In genomic region chr19:7199613-7200533, GRCh38 we compare ENCODE assay signal across 15 cellular contexts.
DNase-seq lines count a peak whose midpoint lies in the region; ATAC-seq, FAIRE-seq and TF ChIP-seq lines count a peak whose summit lies in the region.
"Had no signal": no experiment of that assay in that cellular context is flagged by ENCODE, and none has a peak within 500 bp of the region (broad histone marks: within the 10 kb centered on the region; RNA-seq: fewer than 3 reads in every experiment).

No MANE protein-coding gene starts in this region.

- POLR2A ChIA-PET in A549 (lab: Yijun Ruan, JAX): interaction anchor here (0.6 kb wide), 2 partner anchors 66 to 122 kb away, joined by 4 to 10 read pairs; no protein-coding TSS in a partner anchor

- CTCF ChIA-PET in A549 (lab: Yijun Ruan, JAX): interaction anchor here (0.6 kb wide), 1 partner anchor 568 kb away, joined by 3 read pairs; no protein-coding TSS in a partner anchor

- H3K9me2 ChIP-seq in GM23338 (ENCODE audit: insufficient read depth) (no peaks in the 10 kb centered on the region), SU-DHL-6 (replicated peaks; ENCODE audit: insufficient read depth, low read length) (no peaks in the 10 kb centered on the region)

- intact Hi-C loops in lower leg skin (cut with DNase I; ENCODE audit: low total_unique reads): loop anchor here (10.0 kb wide), 1 partner anchor 95 kb away; the partner anchor contains the start of gene INSR

- H3K79me2 ChIP-seq in GM23338 (replicated peaks; ENCODE audit: insufficient read depth) (0 out of 2 replicates have a peak, but pooled peaks cover 7% of the 10 kb centered on the region), SU-DHL-6 (ENCODE audit: insufficient read depth, low read length) (peaks cover 54% of the 10 kb centered on the region)

- no peaks in the 10 kb centered on the region for H3K27me3 ChIP-seq in GM23338 (ENCODE audit: insufficient read depth)
- H3K27me3 ChIP-seq in SU-DHL-6 (ENCODE audit: low read length): no peaks in the 10 kb centered on the region
- H3K27me3 ChIP-seq in liver (ENCODE audit: control insufficient read depth in 4 of 4, insufficient read depth in 4 of 4, low read length in 3 of 4): no peaks in the 10 kb centered on the region
- H3K27me3 ChIP-seq: BE2C had no signal

- no peak overlapping the region; the same call in 2 of the 3 replicates for H3K4me3 Mint-ChIP-seq in GM23338

- ATAC-seq in A549 (peak in 1 of 2 experiments; percentile 19; a peak in 2 of 6 replicates), GM23338 (no peak)

- no peak for TF ChIP-seq EP300 in A549 (IDR thresholded peaks at IDR 0.05)

- no peaks in the 10 kb centered on the region; the same call in 2 of the 3 replicates for H3K9me3 Mint-ChIP-seq in GM23338

- no peak for TF ChIP-seq CTCF in A549 (IDR thresholded peaks at IDR 0.05)
- TF ChIP-seq CTCF in GM23338 (conservative IDR thresholded peaks at IDR 0.05; ENCODE audit: low read depth in 2 of 2): no peak
- no peak for TF ChIP-seq CTCF in SU-DHL-6 (IDR thresholded peaks at IDR 0.05; ENCODE audit: insufficient read depth, low read length, poor library complexity, severe bottlenecking)
- no peak for TF ChIP-seq CTCF in liver (IDR thresholded peaks at IDR 0.05; ENCODE audit: low read depth, low read length, missing input control)
- TF ChIP-seq CTCF in lower leg skin (IDR thresholded peaks at IDR 0.05): no peak

- H3K4me2 ChIP-seq in A549: peak overlapping the region; percentile 89
- H3K4me2 ChIP-seq in GM23338: no peak overlapping the region
- H3K4me2 ChIP-seq in SU-DHL-6 (ENCODE audit: low read depth, low read length, poor library complexity, severe bottlenecking): peak overlapping the region; percentile 48

- no peak overlapping the region for H2AFZ ChIP-seq in GM23338
- H2AFZ ChIP-seq in SU-DHL-6 (ENCODE audit: low read depth, low read length, severe bottlenecking): no peak overlapping the region

- no peak for FAIRE-seq in A549 (lab: Jason Lieb, UNC)

- H3F3A ChIP-seq in GM23338 (replicated peaks; ENCODE audit: low read depth) (peaks cover 3% of the 10 kb centered on the region; the same call in 1 of the 2 replicates), SU-DHL-6 (ENCODE audit: insufficient read depth) (peaks cover 44% of the 10 kb centered on the region)

- 10% methylated on average over 14 of the region's 14 CpGs for WGBS in A549 (ENCODE audit: missing lambda C conversion rate)
- 30% methylated on average over 14 of the region's 14 CpGs for WGBS in liver
- WGBS in lower leg skin, 2 donors: 66 to 69% methylated on average over 14 of the region's 14 CpGs

- no peak overlapping the region for H3K27ac Mint-ChIP-seq in GM23338

- no peaks in the 10 kb centered on the region for H3K36me3 Mint-ChIP-seq in GM23338 (ENCODE audit: low read depth)

- TF ChIP-seq POLR2A in A549 (IDR thresholded peaks at IDR 0.05; ENCODE audit: low read length): no peak
- no peak for TF ChIP-seq POLR2A in lower leg skin (IDR thresholded peaks at IDR 0.05)

- H4K20me1 ChIP-seq in GM23338 (replicated peaks; ENCODE audit: insufficient read depth): no peaks in the 10 kb centered on the region; the same call in 1 of the 2 replicates
- no peaks in the 10 kb centered on the region for H4K20me1 ChIP-seq in SU-DHL-6 (ENCODE audit: low read depth, low read length)

- H3K36me3 ChIP-seq in GM23338 (ENCODE audit: insufficient read depth) (no peaks in the 10 kb centered on the region), SU-DHL-6 (ENCODE audit: low read length) (no peaks in the 10 kb centered on the region), liver (ENCODE audit: control insufficient read depth in 4 of 4, insufficient read depth in 3 of 4, low read depth in 1 of 4, low read length in 3 of 4) (no peaks in the 10 kb centered on the region)
- H3K36me3 ChIP-seq: BE2C, spleen had no signal

- H3K27ac ChIP-seq in A549 (peak overlapping the region; percentile 85 to 86; a peak in 5 of 6 replicates), GM23338 (ENCODE audit: low read depth) (0 out of 2 replicates have a peak overlapping the region, but pooled peaks have one; percentile 30), SU-DHL-6 (ENCODE audit: low read depth, low read length) (peak overlapping the region; percentile 76), liver (ENCODE audit: low read depth in 1 of 2, low read length in 2 of 2) (peak overlapping the region; percentile 65 to 79)
- H3K27ac ChIP-seq: epithelial cell of prostate, spleen had no signal

- H3K4me1 Mint-ChIP-seq in GM23338: peaks cover 9% of the 10 kb centered on the region

- peaks cover 15% of the 10 kb centered on the region for H3K27me3 Mint-ChIP-seq in GM23338 (ENCODE audit: insufficient read depth, low read depth, poor library complexity)

- H3K9ac ChIP-seq in SU-DHL-6 (ENCODE audit: low read length) (peak overlapping the region; percentile 27; the same call in 1 of the 2 replicates), liver (ENCODE audit: low read depth in 1 of 2, low read length in 2 of 2) (no peak overlapping the region)

- H3K4me1 ChIP-seq in A549: peaks cover 27% of the 10 kb centered on the region
- peaks cover 4% of the 10 kb centered on the region; the same call in 1 of the 2 replicates for H3K4me1 ChIP-seq in GM23338 (ENCODE audit: insufficient read depth)
- peaks cover 0 to 48% (median 31%) of the 10 kb centered on the region in 4 donors for H3K4me1 ChIP-seq in liver (ENCODE audit: control insufficient read depth in 4 of 4, insufficient read depth in 4 of 4, low read length in 3 of 4)
- H3K4me1 ChIP-seq: BE2C had no signal

- DNase-seq in A549 (ENCODE audit: low read depth in 1 of 2, low spot score in 1 of 2) (peak; percentile 25 to 62), GM23338 (ENCODE audit: low spot score) (no peak), NCI-H2029 treated with DMSO at 0.1 percent for 48 hours (lab: John Stamatoyannopoulos, UW) (no peak), lower leg skin (ENCODE audit: low spot score in 2 of 2) (no peak), SHP77 treated with DMSO at 0.1 percent for 48 hours (lab: John Stamatoyannopoulos, UW) (no peak)
- DNase-seq in NK-92 treated with Interleukin-12 subunit alpha and Interleukin-12 subunit beta, amount 100 ng/mL, for 24 hours (lab: John Stamatoyannopoulos, UW): no peak
- DNase-seq: activated T-cell treated with anti-CD3 and anti-CD28 coated beads, Interleukin-2, amount 50 U/mL, for 48 hours; BE2C; MM.1S; NCI-H510A; SIG-M5; spleen had no signal

- TF ChIP-seq RAD21 in A549 (conservative IDR thresholded peaks at IDR 0.05 in 1 of 2, IDR thresholded peaks at IDR 0.05 in 1 of 2) (no peak), liver (IDR thresholded peaks at IDR 0.05) (peak; percentile 41 to 57)

- no peak overlapping the region for H3K4me3 ChIP-seq in A549
- H3K4me3 ChIP-seq in GM23338: no peak overlapping the region
- no peak overlapping the region for H3K4me3 ChIP-seq in SU-DHL-6 (ENCODE audit: insufficient read depth, low read length, poor library complexity, severe bottlenecking)
- peak overlapping the region in 1 of 3 donors; percentile 28 for H3K4me3 ChIP-seq in liver (ENCODE audit: low read depth in 1 of 3, low read length in 3 of 3)
- no peak overlapping the region for H3K4me3 ChIP-seq in lower leg skin (ENCODE audit: low read depth, poor library complexity, severe bottlenecking)

- H3K9me3 ChIP-seq in A549 (no peaks in the 10 kb centered on the region), SU-DHL-6 (ENCODE audit: insufficient read depth, low read length) (no peaks in the 10 kb centered on the region), liver (ENCODE audit: control insufficient read depth in 4 of 4, low read length in 3 of 4) (no peaks in the 10 kb centered on the region)
- H3K9me3 ChIP-seq: BE2C, spleen had no signal

TF ChIP-seq in A549, 52 proteins besides CTCF, POLR2A, EP300 and RAD21 (continues in another document):
- no peak for TF ChIP-seq NFE2L2 (conservative IDR thresholded peaks at IDR 0.05; ENCODE audit: low read length)
- TF ChIP-seq FOSL2 (IDR thresholded peaks at IDR 0.05): no peak
- peak; percentile 40; the same call in 1 of the 2 replicates for TF ChIP-seq FOSL2 (CRISPR knock-in tag; IDR thresholded peaks at IDR 0.05)
- no peak for TF ChIP-seq ATOH8 (CRISPR knock-in tag; IDR thresholded peaks at IDR 0.05; ENCODE audit: low read depth)
- no peak for TF ChIP-seq CBX8 (IDR thresholded peaks at IDR 0.05)

TF ChIP-seq in GM23338, 12 proteins besides CTCF, POLR2A, EP300 and RAD21 (continues in another document):
- TF ChIP-seq ZNF114 (CRISPR knock-in tag; IDR thresholded peaks at IDR 0.05) (no peak), ETS1 (IDR thresholded peaks at IDR 0.05) (no peak), EZH2 (IDR thresholded peaks at IDR 0.05; ENCODE audit: low read depth, unreplicated experiment) (no peak)

TF ChIP-seq in liver, 16 proteins besides CTCF, POLR2A, EP300 and RAD21 (continues in another document):
- peak; percentile 46 for TF ChIP-seq FOXA1 (IDR thresholded peaks at IDR 0.05)
- peak; percentile 75 for TF ChIP-seq YY1 (IDR thresholded peaks at IDR 0.05)
- TF ChIP-seq ZBTB33 (IDR thresholded peaks at IDR 0.05): peak; percentile 70
- no peak for TF ChIP-seq ATF3 (IDR thresholded peaks at IDR 0.05)
- TF ChIP-seq JUND (IDR thresholded peaks at IDR 0.05): peak; percentile 78 to 95
- TF ChIP-seq SP1 (IDR thresholded peaks at IDR 0.05): peak; percentile 94
- TF ChIP-seq HNF4A (conservative IDR thresholded peaks at IDR 0.05): peak; percentile 98 to 99
- no peak for TF ChIP-seq TAF1 (conservative IDR thresholded peaks at IDR 0.05)
- peak; percentile 96 for TF ChIP-seq HNF4G (IDR thresholded peaks at IDR 0.05)
- peak in 1 of 2 donors; percentile 49 for TF ChIP-seq GABPA (IDR thresholded peaks at IDR 0.05 in 1 of 2, conservative IDR thresholded peaks at IDR 0.05 in 1 of 2)
- peak; percentile 79 to 88 for TF ChIP-seq RXRA (IDR thresholded peaks at IDR 0.05)
- peak; percentile 44 for TF ChIP-seq NR2F2 (IDR thresholded peaks at IDR 0.05)
- TF ChIP-seq FOXA2 (IDR thresholded peaks at IDR 0.05): no peak

Comparison
In these comparisons a context has a peak if more than half of its experiments do, and no peak if none do; other contexts are left out.
1. DNase-seq: peak in A549 (2 of 2); none in GM23338 (single experiment), NCI-H2029 treated with DMSO at 0.1 percent for 48 hours (single experiment), lower leg skin (0 of 2), NK-92 treated with Interleukin-12 subunit alpha and Interleukin-12 subunit beta, amount 100 ng/mL, for 24 hours (single experiment) and SHP77 treated with DMSO at 0.1 percent for 48 hours (single experiment).
2. H3K27ac ChIP-seq: peak in every context shown above with its lines; median percentile 86 in A549; 76 in SU-DHL-6; 72 in liver; 30 in GM23338.